8 cellular contexts compared by ENCODE assay signal in the genomic region with DNA sequence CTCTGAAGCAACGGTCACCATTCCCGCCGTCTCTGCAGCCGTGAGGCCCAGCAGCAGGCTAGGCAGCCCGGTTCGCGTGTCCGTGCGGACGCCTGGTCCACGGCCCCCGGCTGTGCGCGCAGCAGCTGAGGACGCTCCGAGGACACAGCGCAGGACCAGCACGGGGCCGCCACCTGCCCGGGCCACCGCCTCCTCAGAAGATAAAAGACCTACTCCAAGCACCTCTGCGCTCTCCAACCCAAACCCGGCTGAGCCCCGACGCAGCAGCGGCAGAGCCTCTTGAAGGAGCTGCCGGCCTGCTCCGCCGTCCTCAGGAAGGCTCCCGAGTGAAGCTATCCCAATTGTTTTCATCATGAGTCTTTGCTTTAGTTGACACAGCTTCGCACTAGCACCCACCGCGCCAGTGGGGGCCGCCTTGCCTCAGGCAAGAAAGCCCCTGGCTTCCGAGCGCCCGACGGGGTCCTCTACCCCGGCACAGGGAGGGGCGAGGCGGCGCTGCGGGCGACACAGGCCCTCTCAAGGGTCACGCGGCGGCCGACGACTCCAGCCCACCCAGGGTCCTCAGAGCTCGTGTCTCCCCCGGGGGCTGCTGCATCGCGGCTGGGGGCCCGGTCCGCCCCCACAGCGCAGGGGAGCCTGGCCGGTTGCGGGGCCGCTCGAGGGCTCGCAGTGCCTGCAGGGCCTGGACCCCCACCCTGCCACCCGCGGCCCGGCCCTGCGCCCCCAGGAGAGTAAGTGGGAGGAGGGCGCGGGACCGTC. TPM values are rescaled to one million over a fixed set of nuclear protein-coding genes. Genes with fewer than 3 reads are reported as not detected.
DNase-seq lines count a peak whose midpoint lies in the region; ATAC-seq and TF ChIP-seq lines count a peak whose summit lies in the region.

No MANE protein-coding gene starts in this region.

- peak overlapping the region; percentile 91 for H3K4me2 ChIP-seq in BLaER1

- no peak for TF ChIP-seq CTCF in brain microvascular endothelial cell (IDR thresholded peaks at IDR 0.05; ENCODE audit: low read depth, low read length, missing control alignments)

- peaks cover 86% of the 10 kb centered on the region for H3K4me1 ChIP-seq in BLaER1

- H3K4me3 ChIP-seq in BLaER1 (peak overlapping the region; percentile 73), brain microvascular endothelial cell (ENCODE audit: low read depth, low read length) (peak overlapping the region; percentile 59)

- H4K20me1 ChIP-seq in BLaER1 = peaks cover 69% of the 10 kb centered on the region

- no peaks in the 10 kb centered on the region for H3K9me3 ChIP-seq in BLaER1

- in situ Hi-C loops in brain microvascular endothelial cell (cut with HindIII; ENCODE audit: low pct_ligation_motif_present, low sequenced_read_pairs) = no loop called here

- DNase-seq in M059J (ENCODE audit: low read depth) = peak; percentile 33
- peak; percentile 14 for DNase-seq in brain microvascular endothelial cell
- peak; percentile 33 for DNase-seq in kidney glomerular epithelial cell (lab: John Stamatoyannopoulos, UW)
- peak in 16 of 49 donors; percentile 20 to 64 (median 39) for DNase-seq in substantia nigra (lab: John Stamatoyannopoulos, UW)
- no peak for DNase-seq in NCI-H2081 treated with DMSO at 0.1 percent for 48 hours (lab: John Stamatoyannopoulos, UW)

- H3K27ac ChIP-seq in BLaER1 (peak overlapping the region; percentile 76; the same call in 1 of the 2 replicates), brain microvascular endothelial cell (peak overlapping the region; percentile 67), substantia nigra (ENCODE audit: low read depth, low read length, poor library complexity, severe bottlenecking) (peak overlapping the region; percentile 87)

- H3K27me3 ChIP-seq in BLaER1 (peaks cover 49% of the 10 kb centered on the region; the same call in 1 of the 2 replicates), brain microvascular endothelial cell (replicated peaks) (no peaks in the 10 kb centered on the region)

- H3K36me3 ChIP-seq in BLaER1 (no peaks in the 10 kb centered on the region), brain microvascular endothelial cell (replicated peaks) (no peaks in the 10 kb centered on the region)

- peak overlapping the region; percentile 76 for H3K9ac ChIP-seq in BLaER1

- peak; percentile 1 for ATAC-seq in GM19372 (IDR thresholded peaks at IDR 0.05; ENCODE audit: low read depth, unreplicated experiment)
- ATAC-seq in GM19397 (IDR thresholded peaks at IDR 0.05; ENCODE audit: unreplicated experiment) = no peak

RNA-seq across cellular contexts. Expression of gene GPR146, which starts 16.9 kb away (rescaled TPM):
- 1.8 and 4.9 TPM in 2 replicates for total RNA-seq in M059J (2014; rRNA removed; shearing (Covaris generic))

RNA-seq across cellular contexts. Expression of gene CYP2W1, which starts 44.5 kb away (rescaled TPM):
- not detected in 2 replicates for total RNA-seq in M059J (2014; rRNA removed; shearing (Covaris generic))

RNA-seq across cellular contexts. Expression of gene COX19, which starts 52.1 kb away (rescaled TPM):
- 7.7 and 10.2 TPM in 2 replicates for total RNA-seq in M059J (2014; rRNA removed; shearing (Covaris generic))
